In the genomic region with DNA sequence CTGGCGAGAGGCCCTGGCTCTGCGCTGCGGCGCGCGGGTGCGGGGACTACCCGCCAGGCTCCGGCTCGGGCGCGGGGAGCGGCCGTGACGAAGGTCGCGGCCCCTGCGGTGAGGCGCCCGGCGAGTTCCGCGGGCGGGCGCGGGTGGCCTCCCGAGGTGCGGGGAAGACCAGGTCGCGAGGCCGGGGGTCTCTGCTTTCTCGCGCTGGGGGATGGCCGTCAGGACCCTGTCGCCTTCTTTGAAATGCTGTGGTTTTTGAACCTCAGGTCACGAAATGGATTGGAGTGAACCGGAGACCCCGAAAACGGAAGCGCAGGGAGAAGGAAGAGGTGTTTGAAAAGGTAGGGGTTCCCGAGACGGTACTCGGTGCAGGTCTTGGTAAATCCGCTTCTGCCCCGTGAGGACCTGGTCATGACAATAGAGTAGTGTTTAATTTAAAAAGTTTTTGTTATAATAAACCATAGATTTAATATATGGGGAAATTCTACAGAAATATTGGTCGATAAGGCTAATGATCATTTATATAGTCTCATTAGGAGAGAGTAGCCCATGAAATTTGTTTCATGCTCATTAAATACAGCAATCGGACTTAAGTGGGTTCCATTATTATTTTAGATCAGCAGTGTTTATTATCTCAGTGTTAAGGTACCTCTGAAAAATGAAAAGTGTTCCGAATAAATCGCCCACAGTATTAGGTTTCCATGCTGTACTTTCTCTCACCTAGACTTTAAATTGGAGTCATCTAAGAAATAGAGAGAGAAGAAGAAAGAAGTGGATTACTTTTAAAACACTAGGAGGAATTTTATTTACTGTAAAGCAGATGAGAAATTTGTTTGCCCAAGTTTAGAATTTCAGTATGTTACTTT, we compare ENCODE assay signal across 2 cellular contexts.
TF ChIP-seq lines count a peak whose summit lies in the region.

No MANE protein-coding gene starts in this region.

TF ChIP-seq in SK-N-SH, 30 proteins besides CTCF, POLR2A, EP300 and RAD21 (continued from another document):
- TF ChIP-seq, protein P1, sequence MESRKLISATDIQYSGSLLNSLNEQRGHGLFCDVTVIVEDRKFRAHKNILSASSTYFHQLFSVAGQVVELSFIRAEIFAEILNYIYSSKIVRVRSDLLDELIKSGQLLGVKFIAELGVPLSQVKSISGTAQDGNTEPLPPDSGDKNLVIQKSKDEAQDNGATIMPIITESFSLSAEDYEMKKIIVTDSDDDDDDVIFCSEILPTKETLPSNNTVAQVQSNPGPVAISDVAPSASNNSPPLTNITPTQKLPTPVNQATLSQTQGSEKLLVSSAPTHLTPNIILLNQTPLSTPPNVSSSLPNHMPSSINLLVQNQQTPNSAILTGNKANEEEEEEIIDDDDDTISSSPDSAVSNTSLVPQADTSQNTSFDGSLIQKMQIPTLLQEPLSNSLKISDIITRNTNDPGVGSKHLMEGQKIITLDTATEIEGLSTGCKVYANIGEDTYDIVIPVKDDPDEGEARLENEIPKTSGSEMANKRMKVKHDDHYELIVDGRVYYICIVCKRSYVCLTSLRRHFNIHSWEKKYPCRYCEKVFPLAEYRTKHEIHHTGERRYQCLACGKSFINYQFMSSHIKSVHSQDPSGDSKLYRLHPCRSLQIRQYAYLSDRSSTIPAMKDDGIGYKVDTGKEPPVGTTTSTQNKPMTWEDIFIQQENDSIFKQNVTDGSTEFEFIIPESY (IDR thresholded peaks at IDR 0.05; ENCODE audit: borderline replicate concordance, low read depth), result no peak
- TF ChIP-seq, protein P2, sequence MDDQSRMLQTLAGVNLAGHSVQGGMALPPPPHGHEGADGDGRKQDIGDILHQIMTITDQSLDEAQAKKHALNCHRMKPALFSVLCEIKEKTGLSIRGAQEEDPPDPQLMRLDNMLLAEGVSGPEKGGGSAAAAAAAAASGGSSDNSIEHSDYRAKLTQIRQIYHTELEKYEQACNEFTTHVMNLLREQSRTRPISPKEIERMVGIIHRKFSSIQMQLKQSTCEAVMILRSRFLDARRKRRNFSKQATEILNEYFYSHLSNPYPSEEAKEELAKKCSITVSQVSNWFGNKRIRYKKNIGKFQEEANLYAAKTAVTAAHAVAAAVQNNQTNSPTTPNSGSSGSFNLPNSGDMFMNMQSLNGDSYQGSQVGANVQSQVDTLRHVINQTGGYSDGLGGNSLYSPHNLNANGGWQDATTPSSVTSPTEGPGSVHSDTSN (IDR thresholded peaks at IDR 0.05), result no peak
- TF ChIP-seq GABPA (IDR thresholded peaks at IDR 0.05; ENCODE audit: low read depth), result no peak
- TF ChIP-seq SIN3A (IDR thresholded peaks at IDR 0.05; ENCODE audit: borderline replicate concordance, low read depth, low read length), result no peak
- no peak for TF ChIP-seq YY1 (IDR thresholded peaks at IDR 0.05; ENCODE audit: low read depth)
- no peak for TF ChIP-seq SMC3 (IDR thresholded peaks at IDR 0.05; ENCODE audit: low read depth, low read length)
- no peak for TF ChIP-seq FOXJ3 (CRISPR knock-in tag; IDR thresholded peaks at IDR 0.05)

TF ChIP-seq in SK-N-SH treated with all-trans-retinoic acid at 6 μM for 48 hours, 23 proteins besides CTCF, POLR2A, EP300 and RAD21 (continued from another document):
- TF ChIP-seq, protein P3, sequence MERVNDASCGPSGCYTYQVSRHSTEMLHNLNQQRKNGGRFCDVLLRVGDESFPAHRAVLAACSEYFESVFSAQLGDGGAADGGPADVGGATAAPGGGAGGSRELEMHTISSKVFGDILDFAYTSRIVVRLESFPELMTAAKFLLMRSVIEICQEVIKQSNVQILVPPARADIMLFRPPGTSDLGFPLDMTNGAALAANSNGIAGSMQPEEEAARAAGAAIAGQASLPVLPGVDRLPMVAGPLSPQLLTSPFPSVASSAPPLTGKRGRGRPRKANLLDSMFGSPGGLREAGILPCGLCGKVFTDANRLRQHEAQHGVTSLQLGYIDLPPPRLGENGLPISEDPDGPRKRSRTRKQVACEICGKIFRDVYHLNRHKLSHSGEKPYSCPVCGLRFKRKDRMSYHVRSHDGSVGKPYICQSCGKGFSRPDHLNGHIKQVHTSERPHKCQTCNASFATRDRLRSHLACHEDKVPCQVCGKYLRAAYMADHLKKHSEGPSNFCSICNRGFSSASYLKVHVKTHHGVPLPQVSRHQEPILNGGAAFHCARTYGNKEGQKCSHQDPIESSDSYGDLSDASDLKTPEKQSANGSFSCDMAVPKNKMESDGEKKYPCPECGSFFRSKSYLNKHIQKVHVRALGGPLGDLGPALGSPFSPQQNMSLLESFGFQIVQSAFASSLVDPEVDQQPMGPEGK (CRISPR knock-in tag; IDR thresholded peaks at IDR 0.05; ENCODE audit: borderline replicate concordance), result no peak
- no peak for TF ChIP-seq ZC3H10 (CRISPR knock-in tag; IDR thresholded peaks at IDR 0.05)
- TF ChIP-seq TCF4 (CRISPR knock-in tag; IDR thresholded peaks at IDR 0.05; ENCODE audit: borderline replicate concordance), result no peak
- TF ChIP-seq ZNF8 (CRISPR knock-in tag; IDR thresholded peaks at IDR 0.05), result no peak
- no peak for TF ChIP-seq ZFP3 (CRISPR knock-in tag; IDR thresholded peaks at IDR 0.05)
- no peak for TF ChIP-seq ESRRG (CRISPR knock-in tag; IDR thresholded peaks at IDR 0.05)
- no peak for TF ChIP-seq ISL1 (CRISPR knock-in tag; IDR thresholded peaks at IDR 0.05)
- no peak for TF ChIP-seq ARNTL (CRISPR knock-in tag; IDR thresholded peaks at IDR 0.05; ENCODE audit: borderline replicate concordance, low read depth)
- TF ChIP-seq ZNF70 (CRISPR knock-in tag; IDR thresholded peaks at IDR 0.05), result no peak
